Comparison of ENCODE assay signal across 12 cellular contexts in genomic region chr19:46313540-46314469, GRCh38. TPM values are rescaled to one million over a fixed set of nuclear protein-coding genes. Genes with fewer than 3 reads are reported as not detected.
A peak's percentile ranks its signal among the peaks of the same experiment; 100 is the strongest.
DNase-seq lines count a peak whose midpoint lies in the region; ATAC-seq, FAIRE-seq and TF ChIP-seq lines count a peak whose summit lies in the region.
"Not testable (repeated sequence)": the region's sequence is repeated elsewhere in the genome, so short reads cannot be mapped to it uniquely, and the experiment has no call there.
"Had no signal": no experiment of that assay in that cellular context is flagged by ENCODE, and none has a peak within 500 bp of the region (broad histone marks: within the 10 kb centered on the region; RNA-seq: fewer than 3 reads in every experiment).

No MANE protein-coding gene starts in this region.

- TF ChIP-seq CTCF in LNCaP clone FGC (IDR thresholded peaks at IDR 0.05; ENCODE audit: control insufficient read depth, extremely low read depth, insufficient read depth); hepatocyte (IDR thresholded peaks at IDR 0.05; ENCODE audit: poor library complexity); osteoblast (IDR thresholded peaks at IDR 0.05; ENCODE audit: extremely low read depth, low read depth, low read length); upper lobe of left lung (IDR thresholded peaks at IDR 0.05): not testable (repeated sequence)

- H3K36me3 ChIP-seq in adipocyte (ENCODE audit: control insufficient read depth, insufficient read depth, low read length, severe bottlenecking) (peaks cover 51% of the 10 kb centered on the region), upper lobe of left lung (peaks cover 8 to 77% (median 31%) of the 10 kb centered on the region in 4 donors)
- H3K36me3 ChIP-seq in hepatocyte (replicated peaks; ENCODE audit: insufficient read depth, low read depth); osteoblast (ENCODE audit: insufficient read depth, low read length): not testable (repeated sequence)

- not testable (repeated sequence) for H2AFZ ChIP-seq in hepatocyte; osteoblast (ENCODE audit: low read length)

- H3K79me2 ChIP-seq in hepatocyte; osteoblast (ENCODE audit: insufficient read depth, low read length): not testable (repeated sequence)

- FAIRE-seq in endometrium (lab: Jason Lieb, UNC): peak; percentile 93

- H3K27ac ChIP-seq in hepatocyte: peak overlapping the region; percentile 60
- H3K27ac ChIP-seq in osteoblast (ENCODE audit: low read depth, low read length): not testable (repeated sequence)
- H3K27ac ChIP-seq in upper lobe of left lung: peak overlapping the region in 3 of 4 donors; percentile 30 to 57 (median 37)

- TF ChIP-seq POLR2A in upper lobe of left lung (IDR thresholded peaks at IDR 0.05): not testable (repeated sequence)

- DNase-seq in COR-L47 (lab: John Stamatoyannopoulos, UW) (peak; percentile 41), LNCaP clone FGC (ENCODE audit: low read depth) (peak; percentile 85), NCI-H460 (ENCODE audit: extremely low read depth, low read depth) (peak; percentile 68), adipocyte (ENCODE audit: low read depth) (peak; percentile 54), osteoblast (ENCODE audit: insufficient read length, low spot score, missing footprints) (peak; percentile 13)
- not testable (repeated sequence) for DNase-seq in hepatocyte (ENCODE audit: low spot score); upper lobe of left lung

- H3K9me3 ChIP-seq in adipocyte (ENCODE audit: control insufficient read depth, low read length); hepatocyte (ENCODE audit: low read depth); osteoblast (ENCODE audit: low read depth, low read length); upper lobe of left lung: not testable (repeated sequence)

- not testable (repeated sequence) for H3K9me2 ChIP-seq in hepatocyte (replicated peaks; ENCODE audit: insufficient read depth)

- not testable (repeated sequence) for H3K4me1 ChIP-seq in adipocyte (ENCODE audit: control insufficient read depth, insufficient read depth, low read length); hepatocyte (ENCODE audit: insufficient read depth); osteoblast (ENCODE audit: insufficient read depth, low read length)
- H3K4me1 ChIP-seq in upper lobe of left lung: peaks cover 0 to 13% (median 0%) of the 10 kb centered on the region in 4 donors

- ATAC-seq in upper lobe of left lung (ENCODE audit: low FRiP score in 2 of 2): not testable (repeated sequence)

- H3K4me2 ChIP-seq in hepatocyte; osteoblast (ENCODE audit: insufficient read depth, low read length): not testable (repeated sequence)

- not testable (repeated sequence) for H3K9ac ChIP-seq in adipocyte (ENCODE audit: low read length)

- not testable (repeated sequence) for TF ChIP-seq EP300 in upper lobe of left lung (IDR thresholded peaks at IDR 0.05)

- H4K20me1 ChIP-seq in hepatocyte (ENCODE audit: insufficient read depth, poor library complexity, severe bottlenecking); osteoblast (ENCODE audit: insufficient read depth, low read length): not testable (repeated sequence)

- H3K27me3 ChIP-seq in adipocyte (replicated peaks; ENCODE audit: control insufficient read depth, insufficient read depth, low read length); hepatocyte; osteoblast (ENCODE audit: insufficient read depth, low read length); upper lobe of left lung: not testable (repeated sequence)

- H3K4me3 ChIP-seq in LNCaP clone FGC (ENCODE audit: low read depth, low read length); adipocyte (ENCODE audit: low read length); hepatocyte; osteoblast (ENCODE audit: insufficient read depth, low read length); upper lobe of left lung: not testable (repeated sequence)

- 89% methylated on average over 14 of the region's 14 CpGs for WGBS in hepatocyte (ENCODE audit: low lambda C conversion rate, missing lambda C conversion rate)
- 71 to 74% methylated on average over 14 of the region's 14 CpGs for WGBS in upper lobe of left lung, 2 donors

RNA-seq across cellular contexts. Expression of gene HIF3A, which starts 17.0 kb away (rescaled TPM):
- not detected in 2 replicates for total RNA-seq in NCI-H460 (2014; rRNA removed; shearing (Covaris generic))
- polyA plus RNA-seq in NCI-H460 (2014; cell fraction: nucleus; rRNA removed): not detected in 2 replicates
- total RNA-seq in hepatocyte: 54.6 and 56.8 TPM in 2 replicates
- 145 and 149 TPM in 2 replicates for polyA plus RNA-seq in hepatocyte
- not detected in 2 replicates for total RNA-seq in osteoblast
- total RNA-seq in upper lobe of left lung: 1,000 to 10,000 TPM in 1 of 6 donors, 100 to 1,000 TPM in 1, 10 to 100 TPM in 4; 42.3 to 1,057 (median 61.3) TPM
- total RNA-seq: CD8-positive, alpha-beta T cell; Daoy; GM23248; HT-29 had no signal

RNA-seq across cellular contexts. Expression of gene PPP5C, which starts 33.1 kb away (rescaled TPM):
- total RNA-seq in NCI-H460 (2014; rRNA removed; shearing (Covaris generic)): 35.0 and 41.2 TPM in 2 replicates
- 67.6 and 84.3 TPM in 2 replicates for polyA plus RNA-seq in NCI-H460 (2014; cell fraction: nucleus; rRNA removed)
- 48.6 and 51.2 TPM in 2 replicates for total RNA-seq in hepatocyte
- polyA plus RNA-seq in hepatocyte: 67.6 and 68.8 TPM in 2 replicates
- 34.8 and 36.6 TPM in 2 replicates for total RNA-seq in osteoblast
- total RNA-seq in upper lobe of left lung: 100 to 1,000 TPM in 1 of 6 donors, 10 to 100 TPM in 5; 54.7 to 120 (median 66.0) TPM

Comparison
In these comparisons a context has a peak if more than half of its experiments do, and no peak if none do; other contexts are left out.
1. RNA of gene HIF3A, which starts 17.0 kb away (total RNA-seq): 42.3 to 1,057 TPM in upper lobe of left lung and 54.6 to 56.8 TPM in hepatocyte; not detected in NCI-H460 and not detected in osteoblast; every median in the first group is over 10 times any median in the second.